16 cellular contexts compared by ENCODE assay signal in genomic region chr10:52959810-52960209, GRCh38.
DNase-seq lines count a peak whose midpoint lies in the region; ATAC-seq and TF ChIP-seq lines count a peak whose summit lies in the region.
"Had no signal": no experiment of that assay in that cellular context is flagged by ENCODE, and none has a peak within 500 bp of the region (broad histone marks: within the 10 kb centered on the region; RNA-seq: fewer than 3 reads in every experiment).

No MANE protein-coding gene starts in this region.

- H3K36me3 Mint-ChIP-seq in progenitor cell of endocrine pancreas (ENCODE audit: insufficient read depth): no peaks in the 10 kb centered on the region
- H3K36me3 Mint-ChIP-seq: CD14-positive monocyte; CD4-positive, alpha-beta memory T cell had no signal

- H3K27me3 Mint-ChIP-seq in progenitor cell of endocrine pancreas: no peaks in the 10 kb centered on the region
- H3K27me3 Mint-ChIP-seq: CD4-positive, alpha-beta memory T cell had no signal

- H3K9me3 Mint-ChIP-seq in progenitor cell of endocrine pancreas (ENCODE audit: low read depth): no peaks in the 10 kb centered on the region
- H3K9me3 Mint-ChIP-seq: CD14-positive monocyte had no signal

- no peak overlapping the region for H3K4me3 ChIP-seq in iPS-20b (ENCODE audit: low read length)
- H3K4me3 ChIP-seq: BLaER1, HAP-1 had no signal

- H3K4me3 Mint-ChIP-seq in progenitor cell of endocrine pancreas (ENCODE audit: low read depth): no peak overlapping the region
- H3K4me3 Mint-ChIP-seq: CD14-positive monocyte; CD4-positive, alpha-beta memory T cell had no signal

- peaks cover 35% of the 10 kb centered on the region for H3K4me1 Mint-ChIP-seq in progenitor cell of endocrine pancreas (ENCODE audit: low read depth)
- H3K4me1 Mint-ChIP-seq: CD14-positive monocyte; CD4-positive, alpha-beta memory T cell had no signal

- H3K27me3 ChIP-seq in iPS-20b (ENCODE audit: insufficient read depth, low read length): no peaks in the 10 kb centered on the region
- H3K27me3 ChIP-seq: BLaER1 had no signal

- no peak overlapping the region for H3K27ac ChIP-seq in iPS-20b (ENCODE audit: low read length)
- H3K27ac ChIP-seq: BLaER1, HL-60 had no signal

- DNase-seq in NCI-H146 treated with DMSO at 0.1 percent for 48 hours (lab: John Stamatoyannopoulos, UW; ENCODE audit: unreplicated experiment) (peak; percentile 80), NCI-H748 (lab: John Stamatoyannopoulos, UW; ENCODE audit: unreplicated experiment) (peak; percentile 59), progenitor cell of endocrine pancreas (ENCODE audit: low spot score, unreplicated experiment) (no peak), SK-N-DZ (ENCODE audit: low spot score) (no peak)
- no peak for DNase-seq in activated CD8-positive, alpha-beta memory T cell treated with anti-CD3 and anti-CD28 coated beads for 24 hours
- DNase-seq: 8988T; Calu3; CD4-positive, alpha-beta memory T cell; DMS79 treated with DMSO at 0.1 percent for 48 hours; GF-D8 had no signal

- H3K36me3 ChIP-seq in iPS-20b (ENCODE audit: insufficient read depth, low read depth, low read length): no peaks in the 10 kb centered on the region
- H3K36me3 ChIP-seq: BLaER1, HAP-1 had no signal

- peak overlapping the region; percentile 25 for H3K27ac Mint-ChIP-seq in progenitor cell of endocrine pancreas
- H3K27ac Mint-ChIP-seq: CD14-positive monocyte; CD4-positive, alpha-beta memory T cell had no signal

- peak overlapping the region; percentile 8; the same call in 1 of the 2 replicates for H3K9ac ChIP-seq in iPS-20b (ENCODE audit: low read depth, low read length)
- H3K9ac ChIP-seq: BLaER1 had no signal

- TF ChIP-seq CTCF in progenitor cell of endocrine pancreas (IDR thresholded peaks at IDR 0.05; ENCODE audit: unreplicated experiment): no peak

- peaks cover 14% of the 10 kb centered on the region for H3K4me1 ChIP-seq in iPS-20b (ENCODE audit: insufficient read depth, low read length)
- H3K4me1 ChIP-seq: BLaER1 had no signal

- ATAC-seq in GM21576 (IDR thresholded peaks at IDR 0.05; ENCODE audit: unreplicated experiment): no peak

- H3K9me3 ChIP-seq in iPS-20b (ENCODE audit: insufficient read depth, low read depth, low read length): no peaks in the 10 kb centered on the region
- H3K9me3 ChIP-seq: BLaER1, HAP-1 had no signal

Comparison
In these comparisons a context has a peak if more than half of its experiments do, and no peak if none do; other contexts are left out.
1. DNase-seq: peak in NCI-H146 treated with DMSO at 0.1 percent for 48 hours (single experiment) and NCI-H748 (single experiment); none in progenitor cell of endocrine pancreas (single experiment), activated CD8-positive, alpha-beta memory T cell treated with anti-CD3 and anti-CD28 coated beads for 24 hours (single experiment) and SK-N-DZ (single experiment).